8 cellular contexts compared by ENCODE assay signal in the genomic region with DNA sequence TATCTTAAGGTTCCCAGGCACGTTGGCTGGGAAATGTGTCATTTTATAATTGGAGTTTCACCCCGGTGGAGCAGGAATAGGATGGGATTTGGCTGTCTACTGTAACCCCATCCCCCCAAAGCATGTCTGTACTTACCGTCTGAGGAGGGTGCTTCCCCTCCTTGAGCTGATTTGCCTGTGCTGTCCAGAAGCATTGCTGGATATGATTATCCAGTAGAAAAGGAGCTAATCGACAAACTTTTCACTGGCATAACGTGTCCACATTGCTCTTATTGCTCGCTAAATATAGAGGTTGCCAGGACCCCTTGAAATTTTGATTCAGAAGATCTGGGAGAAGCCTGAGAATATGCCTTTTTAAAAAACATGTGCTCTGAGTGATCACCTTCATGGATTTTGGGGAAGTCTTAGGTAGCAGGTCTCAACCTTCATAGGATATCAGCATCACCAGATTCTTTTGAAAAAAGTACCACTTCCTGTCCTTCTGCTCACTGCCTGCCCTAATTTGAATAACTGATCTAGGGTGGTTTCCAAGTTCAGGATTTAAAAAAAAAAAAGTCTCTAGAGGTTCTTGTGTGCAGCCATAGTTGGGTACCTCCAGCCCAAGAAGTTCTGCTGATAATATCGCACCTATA.
DNase-seq lines count a peak whose midpoint lies in the region; ATAC-seq and TF ChIP-seq lines count a peak whose summit lies in the region.

No MANE protein-coding gene starts in this region.

- H3K9me3 Mint-ChIP-seq in activated T-helper 17 cell treated with anti-CD3 and anti-CD28 coated beads, Interleukin-2, amount 50 U/mL, for 72 hours: no peaks in the 10 kb centered on the region

- DNase-seq in GM12865 (ENCODE audit: low read depth) (peak; percentile 83), NCI-H2029 (lab: John Stamatoyannopoulos, UW) (no peak), vagina (ENCODE audit: extremely low spot score in 2 of 2) (no peak), NCI-H187 (lab: John Stamatoyannopoulos, UW) (no peak), glomerular visceral epithelial cell (ENCODE audit: extremely low spot score) (no peak)

- H3K27me3 Mint-ChIP-seq in activated T-helper 17 cell treated with anti-CD3 and anti-CD28 coated beads, Interleukin-2, amount 50 U/mL, for 72 hours: no peaks in the 10 kb centered on the region

- H3K27ac Mint-ChIP-seq in activated T-helper 17 cell treated with anti-CD3 and anti-CD28 coated beads, Interleukin-2, amount 50 U/mL, for 72 hours: peak overlapping the region; percentile 81

- H3K4me1 ChIP-seq in vagina: no peaks in the 10 kb centered on the region

- H3K4me1 Mint-ChIP-seq in activated T-helper 17 cell treated with anti-CD3 and anti-CD28 coated beads, Interleukin-2, amount 50 U/mL, for 72 hours: peaks cover 35% of the 10 kb centered on the region

- intact Hi-C loops in vagina (cut with DNase I): no loop called here

- no peaks in the 10 kb centered on the region for H3K36me3 Mint-ChIP-seq in activated T-helper 17 cell treated with anti-CD3 and anti-CD28 coated beads, Interleukin-2, amount 50 U/mL, for 72 hours (ENCODE audit: low read depth)

- no peak for TF ChIP-seq POLR2A in vagina (IDR thresholded peaks at IDR 0.05)

- H3K27ac ChIP-seq in vagina: no peak overlapping the region

- H3K27me3 ChIP-seq in vagina: no peaks in the 10 kb centered on the region

- H3K4me3 ChIP-seq in GM12865 (ENCODE audit: low read depth, low read length) (peak overlapping the region; percentile 40), vagina (no peak overlapping the region)

- H3K9me3 ChIP-seq in vagina: no peaks in the 10 kb centered on the region

- peak overlapping the region; percentile 77 for H3K4me3 Mint-ChIP-seq in activated T-helper 17 cell treated with anti-CD3 and anti-CD28 coated beads, Interleukin-2, amount 50 U/mL, for 72 hours

- no peak for TF ChIP-seq CTCF in GM12865 (IDR thresholded peaks at IDR 0.05; ENCODE audit: insufficient read depth, low read depth, low read length, missing control alignments)
- no peak for TF ChIP-seq CTCF in vagina (IDR thresholded peaks at IDR 0.05)

- no peaks in the 10 kb centered on the region for H3K36me3 ChIP-seq in vagina

- ATAC-seq in GM19452 (IDR thresholded peaks at IDR 0.05; ENCODE audit: unreplicated experiment): peak; percentile 85
- ATAC-seq in HG03135 (IDR thresholded peaks at IDR 0.05; ENCODE audit: unreplicated experiment): peak; percentile 63
- peak; percentile 84 for ATAC-seq in activated T-helper 17 cell treated with anti-CD3 and anti-CD28 coated beads, Interleukin-2, amount 50 U/mL, for 72 hours (replicated peaks)
